ENCODE assay signal across 24 cellular contexts in genomic region chr1:153587314-153587713, GRCh38. TPM values are rescaled to one million over a fixed set of nuclear protein-coding genes. Genes with fewer than 3 reads are reported as not detected.
DNase-seq lines count a peak whose midpoint lies in the region; ATAC-seq, FAIRE-seq and TF ChIP-seq lines count a peak whose summit lies in the region.
"Had no signal": no experiment of that assay in that cellular context is flagged by ENCODE, and none has a peak within 500 bp of the region (broad histone marks: within the 10 kb centered on the region; RNA-seq: fewer than 3 reads in every experiment).

No MANE protein-coding gene starts in this region.

- H3K27me3 ChIP-seq in K562 (ENCODE audit: control insufficient read depth in 2 of 2, insufficient read depth in 2 of 2, low read length in 2 of 2) (no peaks in the 10 kb centered on the region), esophagus muscularis mucosa (no peaks in the 10 kb centered on the region)
- H3K27me3 ChIP-seq: ovary, right lobe of liver, stomach, upper lobe of left lung had no signal

- H3K9me1 ChIP-seq in K562 (ENCODE audit: control insufficient read depth, insufficient read depth, low read length), result no peaks in the 10 kb centered on the region

- H3K4me1 ChIP-seq in K562 (replicated peaks in 1 of 2; ENCODE audit: control insufficient read depth in 2 of 2, insufficient read depth in 2 of 2, low read length in 2 of 2) (peaks cover 0 to 6% of the 10 kb centered on the region in 2 experiments; a peak in 1 of 5 replicates), esophagus muscularis mucosa (peaks cover 0 to 3% (median 0%) of the 10 kb centered on the region in 4 donors)
- H3K4me1 ChIP-seq: right lobe of liver, upper lobe of left lung had no signal

- no TSS peak for BruUV-seq in K562 (replicated peaks; lab: Mats Ljungman, UMichigan)

- POLR2A ChIA-PET in HEK293T (lab: Yijun Ruan, JAX) (interaction anchor here (4.1 kb wide), 1 partner anchor 40 kb away, joined by 17 read pairs; the partner anchor contains the start of genes S100A1 and S100A13), K562 (lab: Yijun Ruan, JAX) (interaction anchor here (1.2 to 1.8 kb wide), 2 partner anchors 29 to 67 kb away, joined by 4 read pairs; partner anchors contain the start of gene S100A14)

- no peaks in the 10 kb centered on the region for H3K79me2 ChIP-seq in K562 (ENCODE audit: control insufficient read depth, insufficient read depth, low read length)

- no peaks in the 10 kb centered on the region for H4K20me1 ChIP-seq in K562 (replicated peaks; ENCODE audit: control insufficient read depth, insufficient read depth, low read length)

- no peaks in the 10 kb centered on the region for H3K9me3 Mint-ChIP-seq in neural crest cell
- H3K9me3 Mint-ChIP-seq: activated CD8-positive, alpha-beta T cell treated with anti-CD3 and anti-CD28 coated beads for 36 hours; activated naive CD8-positive, alpha-beta T cell treated with anti-CD3 and anti-CD28 coated beads, Interleukin-2, amount 50 U/mL, for 24 hours; CD4-positive, alpha-beta T cell; mesothelial cell of epicardium had no signal

- no peak overlapping the region for H3K27ac ChIP-seq in K562 (ENCODE audit: extremely low read depth, low read depth, low read length)
- H3K27ac ChIP-seq in esophagus muscularis mucosa (replicated peaks in 1 of 4), result no peak overlapping the region
- H3K27ac ChIP-seq: ovary, right lobe of liver, stomach, upper lobe of left lung had no signal

- H3K27me3 Mint-ChIP-seq in neural crest cell (ENCODE audit: low read depth), result no peaks in the 10 kb centered on the region
- H3K27me3 Mint-ChIP-seq: activated CD8-positive, alpha-beta T cell treated with anti-CD3 and anti-CD28 coated beads for 36 hours; activated naive CD8-positive, alpha-beta T cell treated with anti-CD3 and anti-CD28 coated beads, Interleukin-2, amount 50 U/mL, for 24 hours; CD4-positive, alpha-beta T cell had no signal

- peak; percentile 35 for DNase-seq in Daoy (ENCODE audit: low read depth)
- peak; percentile 5 for DNase-seq in HEK293T (ENCODE audit: extremely low spot score)
- no peak for DNase-seq in K562 (ENCODE audit: extremely low read depth in 1 of 4, low spot score in 3 of 4)
- DNase-seq in neural crest cell (ENCODE audit: low read depth, low spot score), result no peak
- DNase-seq in esophagus muscularis mucosa (ENCODE audit: extremely low spot score), result no peak
- DNase-seq in head of caudate nucleus, result no peak
- no peak for DNase-seq in NCI-H748 (lab: John Stamatoyannopoulos, UW; ENCODE audit: unreplicated experiment)
- DNase-seq: activated CD8-positive, alpha-beta T cell treated with anti-CD3 and anti-CD28 coated beads for 36 hours; activated naive CD8-positive, alpha-beta T cell treated with anti-CD3 and anti-CD28 coated beads, Interleukin-2, amount 50 U/mL, for 24 hours; CD4-positive, alpha-beta T cell; cerebellar nuclear complex; glutamatergic neuron; KBM-7; MV-4-11; naive thymus-derived CD4-positive, alpha-beta T cell; NCI-H526 treated with DMSO at 0.1 percent for 48 hours; ovary; right lobe of liver; stomach; T-helper 9 cell; upper lobe of left lung had no signal

- H3K4me1 Mint-ChIP-seq in neural crest cell, result peaks cover 39% of the 10 kb centered on the region
- H3K4me1 Mint-ChIP-seq: activated naive CD8-positive, alpha-beta T cell treated with anti-CD3 and anti-CD28 coated beads, Interleukin-2, amount 50 U/mL, for 24 hours; naive thymus-derived CD4-positive, alpha-beta T cell had no signal

- TF ChIP-seq RAD21 in K562 (CRISPR knock-in tag; conservative IDR thresholded peaks at IDR 0.05 in 1 of 2, IDR thresholded peaks at IDR 0.05 in 1 of 2), result no peak

- H3K36me3 ChIP-seq in K562 (ENCODE audit: control insufficient read depth, insufficient read depth, low read length) (no peaks in the 10 kb centered on the region), esophagus muscularis mucosa (no peaks in the 10 kb centered on the region)
- H3K36me3 ChIP-seq: ovary, right lobe of liver, stomach, upper lobe of left lung had no signal

- FAIRE-seq in K562 (lab: Jason Lieb, UNC), result no peak

- H3K4me3 ChIP-seq in K562 (no peak overlapping the region), esophagus muscularis mucosa (no peak overlapping the region)
- H3K4me3 ChIP-seq: ovary, right lobe of liver, stomach, upper lobe of left lung had no signal

- H3K9ac ChIP-seq in K562 (ENCODE audit: insufficient read depth in 1 of 2, low read depth in 2 of 2, low read length in 2 of 2), result no peak overlapping the region; a peak in 1 of 4 replicates

- H3K36me3 Mint-ChIP-seq in neural crest cell (ENCODE audit: low read depth), result no peaks in the 10 kb centered on the region
- H3K36me3 Mint-ChIP-seq: mesothelial cell of epicardium had no signal

- intact Hi-C loops in K562 (cut with micrococcal nuclease) (no loop called here), esophagus muscularis mucosa (cut with DNase I) (no loop called here), head of caudate nucleus (cut with DNase I) (no loop called here)

- H3K9me3 ChIP-seq in K562 (replicated peaks; ENCODE audit: control insufficient read depth, insufficient read depth, low read depth, low read length), result no peaks in the 10 kb centered on the region
- no peaks in the 10 kb centered on the region for H3K9me3 ChIP-seq in esophagus muscularis mucosa
- H3K9me3 ChIP-seq: ovary, right lobe of liver, stomach, upper lobe of left lung had no signal

- no peak for TF ChIP-seq CTCF in K562 (IDR thresholded peaks at IDR 0.05 in 2 of 3, conservative IDR thresholded peaks at IDR 0.05 in 1 of 3; ENCODE audit: insufficient read depth in 2 of 3, low read depth in 1 of 3, low read length in 3 of 3)
- TF ChIP-seq CTCF in neural crest cell (conservative IDR thresholded peaks at IDR 0.05), result no peak
- TF ChIP-seq CTCF in esophagus muscularis mucosa (IDR thresholded peaks at IDR 0.05), result no peak

- no peak overlapping the region for H3K4me3 Mint-ChIP-seq in neural crest cell
- H3K4me3 Mint-ChIP-seq: activated CD8-positive, alpha-beta T cell treated with anti-CD3 and anti-CD28 coated beads for 36 hours; activated naive CD8-positive, alpha-beta T cell treated with anti-CD3 and anti-CD28 coated beads, Interleukin-2, amount 50 U/mL, for 24 hours; CD4-positive, alpha-beta T cell; mesothelial cell of epicardium; naive thymus-derived CD4-positive, alpha-beta T cell had no signal

- no peak for ATAC-seq in K562
- ATAC-seq in HG03097 (IDR thresholded peaks at IDR 0.05; ENCODE audit: low FRiP score, unreplicated experiment), result no peak
- ATAC-seq: activated CD4-positive, CD25-positive, alpha-beta regulatory T cell treated with anti-CD3 and anti-CD28 coated beads, Interleukin-2, amount 50 U/mL, for 24 hours; activated CD8-positive, alpha-beta T cell treated with anti-CD3 and anti-CD28 coated beads for 36 hours; activated naive CD8-positive, alpha-beta T cell treated with anti-CD3 and anti-CD28 coated beads, Interleukin-2, amount 50 U/mL, for 24 hours; naive thymus-derived CD4-positive, alpha-beta T cell had no signal

- WGBS in K562 (ENCODE audit: insufficient coverage, low coverage, missing lambda C conversion rate), result 19% methylated on average over 5 of the region's 5 CpGs
- WGBS in esophagus muscularis mucosa, result 70% methylated on average over 5 of the region's 5 CpGs

- CTCF ChIA-PET in HEK293T (lab: Yijun Ruan, JAX), result no interaction called here
- CTCF ChIA-PET in K562 (lab: Yijun Ruan, JAX; ENCODE audit: low intra/inter-chr PET ratio), result no interaction called here

- in situ Hi-C loops in K562 (cut with MboI), result no loop called here

- no peak overlapping the region for H2AFZ ChIP-seq in K562 (ENCODE audit: low read depth, low read length)

- H3K4me2 ChIP-seq in K562 (ENCODE audit: insufficient read depth, low read length), result no peak overlapping the region

- TF ChIP-seq EP300 in K562 (IDR thresholded peaks at IDR 0.05; ENCODE audit: low read length) (no peak), esophagus muscularis mucosa (IDR thresholded peaks at IDR 0.05) (no peak)

- peak overlapping the region; percentile 17 for H3K27ac Mint-ChIP-seq in neural crest cell (ENCODE audit: unreplicated experiment)
- H3K27ac Mint-ChIP-seq: activated CD8-positive, alpha-beta T cell treated with anti-CD3 and anti-CD28 coated beads for 36 hours; activated naive CD8-positive, alpha-beta T cell treated with anti-CD3 and anti-CD28 coated beads, Interleukin-2, amount 50 U/mL, for 24 hours; CD4-positive, alpha-beta T cell; mesothelial cell of epicardium; naive thymus-derived CD4-positive, alpha-beta T cell had no signal

- no peak for TF ChIP-seq POLR2A in K562 (conservative IDR thresholded peaks at IDR 0.05)
- no peak for TF ChIP-seq POLR2A in esophagus muscularis mucosa (IDR thresholded peaks at IDR 0.05; ENCODE audit: low read depth)

RNA-seq across cellular contexts. Expression of gene S100A2, which starts 21.7 kb away (rescaled TPM):
- total RNA-seq in Daoy (2014; rRNA removed; shearing (Covaris generic)), result 86.8 and 88.6 TPM in 2 replicates
- not detected in 2 replicates for total RNA-seq in K562 (2011; cell fraction: chromatin; rRNA removed; ENCODE audit: low replicate concordance)
- total RNA-seq in K562 (2011; cell fraction: nucleolus; rRNA removed), result not detected in 2 replicates
- not detected in 2 replicates for total RNA-seq in K562 (2011; cell fraction: nucleoplasm; rRNA removed)
- total RNA-seq in K562 (2014; rRNA removed) (not detected in 2 replicates), K562 (2014; rRNA removed; fragmentation: Illumina TruSeq; extraction: Trizol) (not detected in 2 replicates), K562 (2015; rRNA removed; fragmentation: Illumina TruSeq; extraction: Trizol) (0.49 TPM in 1 of 2 replicates, not detected in the other), K562 (2021) (0.40 and 1.3 TPM in 2 replicates), neural crest cell (not detected in 2 replicates), esophagus muscularis mucosa (under 1 TPM in 2 of 4 donors, not detected in 2; 0.34 to 0.71 TPM)
- polyA plus RNA-seq in K562 (2011; rRNA removed) (0.65 TPM in 1 of 2 replicates, not detected in the other), K562 (2014; fragmentation: Illumina TruSeq; extraction: Trizol) (0.86 TPM in 1 of 2 replicates, not detected in the other), K562 (2014; fragmentation: Nextera tagmentation; extraction: Ambion mirVana) (under 1 TPM; 0.28 to 0.46 TPM), K562 (2014; rRNA removed) (0.38 and 0.44 TPM in 2 replicates)
- 0.34 TPM in 1 of 2 replicates, not detected in the other for polyA plus RNA-seq in K562 (2011; cell fraction: cytosol; rRNA removed)
- 0.28 TPM in 1 of 2 replicates, not detected in the other for polyA plus RNA-seq in K562 (2011; cell fraction: nucleus; rRNA removed)
- polyA plus RNA-seq in K562 (2012), result 0.22 and 0.23 TPM in 2 replicates
- polyA minus RNA-seq in K562 (2011; rRNA and poly(A)+ RNA removed), result not detected in 2 replicates
- polyA minus RNA-seq in K562 (2011; cell fraction: cytosol; rRNA and poly(A)+ RNA removed), result not detected in 2 replicates
- not detected in 2 replicates for polyA minus RNA-seq in K562 (2011; cell fraction: nucleus; rRNA and poly(A)+ RNA removed)
- total RNA-seq: CD4-positive, alpha-beta T cell; right lobe of liver had no signal
- polyA plus RNA-seq: naive thymus-derived CD4-positive, alpha-beta T cell had no signal

RNA-seq across cellular contexts. Expression of gene S100A16, which starts 25.6 kb away (rescaled TPM):
- 131 and 135 TPM in 2 replicates for total RNA-seq in Daoy (2014; rRNA removed; shearing (Covaris generic))
- total RNA-seq in K562 (2011; cell fraction: chromatin; rRNA removed; ENCODE audit: low replicate concordance), result 0.65 and 1.3 TPM in 2 replicates
- 0.92 and 1.3 TPM in 2 replicates for total RNA-seq in K562 (2011; cell fraction: nucleolus; rRNA removed)
- total RNA-seq in K562 (2011; cell fraction: nucleoplasm; rRNA removed), result 0.59 and 0.69 TPM in 2 replicates
- total RNA-seq in K562 (2014; rRNA removed) (1.6 and 2.8 TPM in 2 replicates), K562 (2014; rRNA removed; fragmentation: Illumina TruSeq; extraction: Trizol) (1.4 and 2.4 TPM in 2 replicates), K562 (2015; rRNA removed; fragmentation: Illumina TruSeq; extraction: Trizol) (1.8 and 2.2 TPM in 2 replicates), K562 (2021) (3.2 and 4.3 TPM in 2 replicates), neural crest cell (5.3 and 7.1 TPM in 2 replicates), esophagus muscularis mucosa (10 to 100 TPM; 33.2 to 67.9 (median 48.2) TPM)
- polyA plus RNA-seq in K562 (2011; rRNA removed) (2.1 and 6.1 TPM in 2 replicates), K562 (2014; fragmentation: Illumina TruSeq; extraction: Trizol) (4.8 and 6.1 TPM in 2 replicates), K562 (2014; fragmentation: Nextera tagmentation; extraction: Ambion mirVana) (1 to 10 TPM; 2.0 to 5.0 TPM), K562 (2014; rRNA removed) (6.9 and 9.0 TPM in 2 replicates)
- polyA plus RNA-seq in K562 (2011; cell fraction: cytosol; rRNA removed), result 2.9 and 14.8 TPM in 2 replicates
- 0.81 and 4.1 TPM in 2 replicates for polyA plus RNA-seq in K562 (2011; cell fraction: nucleus; rRNA removed)
- polyA plus RNA-seq in K562 (2012), result 4.6 and 5.8 TPM in 2 replicates
- 0.63 and 1.3 TPM in 2 replicates for polyA minus RNA-seq in K562 (2011; rRNA and poly(A)+ RNA removed)
- polyA minus RNA-seq in K562 (2011; cell fraction: cytosol; rRNA and poly(A)+ RNA removed), result 5.4 and 6.1 TPM in 2 replicates
- 0.33 and 1.9 TPM in 2 replicates for polyA minus RNA-seq in K562 (2011; cell fraction: nucleus; rRNA and poly(A)+ RNA removed)
- total RNA-seq: activated CD8-positive, alpha-beta T cell treated with anti-CD3 and anti-CD28 coated beads for 36 hours; CD4-positive, alpha-beta T cell; naive thymus-derived CD4-positive, alpha-beta T cell had no signal
- polyA plus RNA-seq: naive thymus-derived CD4-positive, alpha-beta T cell had no signal

RNA-seq across cellular contexts. Expression of gene S100A14, which starts 28.8 kb away (rescaled TPM):
- not detected in 2 replicates for total RNA-seq in Daoy (2014; rRNA removed; shearing (Covaris generic))
- 0.51 TPM in 1 of 2 replicates, not detected in the other for total RNA-seq in K562 (2011; cell fraction: chromatin; rRNA removed; ENCODE audit: low replicate concordance)
- 1.5 TPM in 1 of 2 replicates, not detected in the other for total RNA-seq in K562 (2011; cell fraction: nucleolus; rRNA removed)
- not detected in 2 replicates for total RNA-seq in K562 (2011; cell fraction: nucleoplasm; rRNA removed)
- total RNA-seq in K562 (2014; rRNA removed) (0.41 TPM in 1 of 2 replicates, not detected in the other), K562 (2014; rRNA removed; fragmentation: Illumina TruSeq; extraction: Trizol) (0.15 TPM in 1 of 2 replicates, not detected in the other), K562 (2015; rRNA removed; fragmentation: Illumina TruSeq; extraction: Trizol) (not detected in 2 replicates), K562 (2021) (0.24 and 0.25 TPM in 2 replicates), neural crest cell (not detected in 2 replicates), esophagus muscularis mucosa (1 to 10 TPM in 1 of 4 donors, not detected in 3; 1.0 TPM)
- polyA plus RNA-seq in K562 (2011; rRNA removed) (0.24 TPM in 1 of 2 replicates, not detected in the other), K562 (2014; fragmentation: Illumina TruSeq; extraction: Trizol) (0.52 TPM in 1 of 2 replicates, not detected in the other), K562 (2014; fragmentation: Nextera tagmentation; extraction: Ambion mirVana) (under 1 TPM in 1 of 2 experiments, not detected in 1; 0.10 TPM), K562 (2014; rRNA removed) (0.59 and 0.64 TPM in 2 replicates)
- polyA plus RNA-seq in K562 (2011; cell fraction: cytosol; rRNA removed), result 0.07 and 0.21 TPM in 2 replicates
- 0.27 and 0.64 TPM in 2 replicates for polyA plus RNA-seq in K562 (2011; cell fraction: nucleus; rRNA removed)
- polyA plus RNA-seq in K562 (2012), result 0.15 and 0.20 TPM in 2 replicates
- polyA minus RNA-seq in K562 (2011; rRNA and poly(A)+ RNA removed), result 0.21 TPM in 1 of 2 replicates, not detected in the other
- not detected in 2 replicates for polyA minus RNA-seq in K562 (2011; cell fraction: cytosol; rRNA and poly(A)+ RNA removed)
- not detected in 2 replicates for polyA minus RNA-seq in K562 (2011; cell fraction: nucleus; rRNA and poly(A)+ RNA removed)
- total RNA-seq: activated CD8-positive, alpha-beta T cell treated with anti-CD3 and anti-CD28 coated beads for 36 hours; CD4-positive, alpha-beta T cell; naive thymus-derived CD4-positive, alpha-beta T cell had no signal
- polyA plus RNA-seq: naive thymus-derived CD4-positive, alpha-beta T cell had no signal

RNA-seq across cellular contexts. Expression of gene S100A3, which starts 38.3 kb away (rescaled TPM):
- total RNA-seq in Daoy (2014; rRNA removed; shearing (Covaris generic)), result 9.0 and 12.2 TPM in 2 replicates
- total RNA-seq in K562 (2011; cell fraction: chromatin; rRNA removed; ENCODE audit: low replicate concordance), result not detected in 2 replicates
- total RNA-seq in K562 (2011; cell fraction: nucleolus; rRNA removed), result not detected in 2 replicates
- not detected in 2 replicates for total RNA-seq in K562 (2011; cell fraction: nucleoplasm; rRNA removed)
- total RNA-seq in K562 (2014; rRNA removed) (not detected in 2 replicates), K562 (2014; rRNA removed; fragmentation: Illumina TruSeq; extraction: Trizol) (not detected in 2 replicates), K562 (2015; rRNA removed; fragmentation: Illumina TruSeq; extraction: Trizol) (0.18 and 0.34 TPM in 2 replicates), K562 (2021) (0.34 TPM in 1 of 2 replicates, not detected in the other), neural crest cell (not detected in 2 replicates), esophagus muscularis mucosa (1 to 10 TPM in 3 of 4 donors, not detected in 1; 2.1 to 4.2 (median 2.7) TPM)
- polyA plus RNA-seq in K562 (2011; rRNA removed) (0.56 TPM in 1 of 2 replicates, not detected in the other), K562 (2014; fragmentation: Illumina TruSeq; extraction: Trizol) (0.16 TPM in 1 of 2 replicates, not detected in the other), K562 (2014; fragmentation: Nextera tagmentation; extraction: Ambion mirVana) (under 1 TPM in 1 of 2 experiments, not detected in 1; 0.08 TPM), K562 (2014; rRNA removed) (0.26 and 1.7 TPM in 2 replicates)
- polyA plus RNA-seq in K562 (2011; cell fraction: cytosol; rRNA removed), result 1.4 TPM in 1 of 2 replicates, not detected in the other
- polyA plus RNA-seq in K562 (2011; cell fraction: nucleus; rRNA removed), result 0.37 TPM in 1 of 2 replicates, not detected in the other
- polyA plus RNA-seq in K562 (2012), result 0.26 TPM in 1 of 2 replicates, not detected in the other
- polyA minus RNA-seq in K562 (2011; rRNA and poly(A)+ RNA removed), result not detected in 2 replicates
- polyA minus RNA-seq in K562 (2011; cell fraction: cytosol; rRNA and poly(A)+ RNA removed), result not detected in 2 replicates
- polyA minus RNA-seq in K562 (2011; cell fraction: nucleus; rRNA and poly(A)+ RNA removed), result not detected in 2 replicates
- total RNA-seq: activated CD8-positive, alpha-beta T cell treated with anti-CD3 and anti-CD28 coated beads for 36 hours; CD4-positive, alpha-beta T cell; mesothelial cell of epicardium; naive thymus-derived CD4-positive, alpha-beta T cell; stomach had no signal
- polyA plus RNA-seq: naive thymus-derived CD4-positive, alpha-beta T cell had no signal

RNA-seq across cellular contexts. Expression of gene S100A13, which starts 40.0 kb away (rescaled TPM):
- 126 and 201 TPM in 2 replicates for total RNA-seq in Daoy (2014; rRNA removed; shearing (Covaris generic))
- 24.7 and 50.2 TPM in 2 replicates for total RNA-seq in K562 (2011; cell fraction: chromatin; rRNA removed; ENCODE audit: low replicate concordance)
- total RNA-seq in K562 (2011; cell fraction: nucleolus; rRNA removed), result 28.6 and 31.2 TPM in 2 replicates
- 27.3 and 31.8 TPM in 2 replicates for total RNA-seq in K562 (2011; cell fraction: nucleoplasm; rRNA removed)
- total RNA-seq in K562 (2014; rRNA removed) (48.8 and 58.0 TPM in 2 replicates), K562 (2014; rRNA removed; fragmentation: Illumina TruSeq; extraction: Trizol) (45.6 and 53.8 TPM in 2 replicates), K562 (2015; rRNA removed; fragmentation: Illumina TruSeq; extraction: Trizol) (46.5 and 49.2 TPM in 2 replicates), K562 (2021) (41.9 and 43.3 TPM in 2 replicates), neural crest cell (30.2 and 33.7 TPM in 2 replicates), esophagus muscularis mucosa (10 to 100 TPM; 71.3 to 84.7 (median 83.1) TPM)
- polyA plus RNA-seq in K562 (2011; rRNA removed) (82.1 and 112 TPM in 2 replicates), K562 (2014; fragmentation: Illumina TruSeq; extraction: Trizol) (46.5 and 51.4 TPM in 2 replicates), K562 (2014; fragmentation: Nextera tagmentation; extraction: Ambion mirVana) (100 to 1,000 TPM; 128 to 129 TPM), K562 (2014; rRNA removed) (101 and 114 TPM in 2 replicates)
- polyA plus RNA-seq in K562 (2011; cell fraction: cytosol; rRNA removed), result 76.6 and 95.8 TPM in 2 replicates
- polyA plus RNA-seq in K562 (2011; cell fraction: nucleus; rRNA removed), result 77.0 and 81.9 TPM in 2 replicates
- polyA plus RNA-seq in K562 (2012), result 90.6 and 94.3 TPM in 2 replicates
- 26.7 and 43.1 TPM in 2 replicates for polyA minus RNA-seq in K562 (2011; rRNA and poly(A)+ RNA removed)
- 9.8 and 13.9 TPM in 2 replicates for polyA minus RNA-seq in K562 (2011; cell fraction: cytosol; rRNA and poly(A)+ RNA removed)
- 8.0 and 9.2 TPM in 2 replicates for polyA minus RNA-seq in K562 (2011; cell fraction: nucleus; rRNA and poly(A)+ RNA removed)

Comparison
In these comparisons a context has a peak if more than half of its experiments do, and no peak if none do; other contexts are left out.
1. DNase-seq: peak in Daoy (single experiment) and HEK293T (single experiment); none in K562 (0 of 4), neural crest cell (single experiment), esophagus muscularis mucosa (single experiment), head of caudate nucleus (0 of 42) and NCI-H748 (single experiment).
2. RNA of gene S100A2, which starts 21.7 kb away (total RNA-seq): 86.8 to 88.6 TPM in Daoy; 0.34 to 0.71 TPM in esophagus muscularis mucosa, not detected in neural crest cell and 0.40 to 1.3 TPM in K562; every median in the first group is over 10 times any median in the second.